15 cellular contexts compared by ENCODE assay signal in genomic region chr16:50584033-50584722, GRCh38. TPM values are rescaled to one million over a fixed set of nuclear protein-coding genes. Genes with fewer than 3 reads are reported as not detected.
DNase-seq lines count a peak whose midpoint lies in the region; ATAC-seq, FAIRE-seq and TF ChIP-seq lines count a peak whose summit lies in the region.
"Had no signal": no experiment of that assay in that cellular context is flagged by ENCODE, and none has a peak within 500 bp of the region (broad histone marks: within the 10 kb centered on the region; RNA-seq: fewer than 3 reads in every experiment).

No MANE protein-coding gene starts in this region.

- no peaks in the 10 kb centered on the region for H3K9me3 ChIP-seq in spleen
- H3K9me3 ChIP-seq: transverse colon had no signal

- intact Hi-C loops in spleen (cut with DNase I; ENCODE audit: low total_unique reads): no loop called here

- peak; percentile 56 for FAIRE-seq in GM18507 (lab: Jason Lieb, UNC)
- FAIRE-seq: RCC 7860 had no signal

- DNase-seq in GM18507 (ENCODE audit: extremely low spot score, insufficient read length, low read depth): peak; percentile 9
- DNase-seq in OCI-M1 (lab: John Stamatoyannopoulos, UW): peak; percentile 80
- DNase-seq in spleen: peak; percentile 54
- DNase-seq in activated gamma-delta T cell (lab: John Stamatoyannopoulos, UW): no peak
- DNase-seq in NCI-H1417 treated with DMSO at 0.1 percent for 48 hours (lab: John Stamatoyannopoulos, UW): no peak
- DNase-seq: DMS153; IMR-90; NCI-H2081; stimulated activated CD4-positive, alpha-beta T cell treated with anti-CD3 and anti-CD28 coated beads, Interleukin-4, amount 100 ng/mL, for 4 hours; transverse colon; WERI-Rb-1 had no signal

- H3K4me1 ChIP-seq in spleen: peaks cover 0 to 35% (median 12%) of the 10 kb centered on the region in 6 donors
- H3K4me1 ChIP-seq: parathyroid adenoma had no signal

- H3K4me3 ChIP-seq in spleen: no peak overlapping the region
- H3K4me3 ChIP-seq: transverse colon had no signal

- H3K27ac ChIP-seq in spleen: peak overlapping the region in 6 of 8 donors; percentile 14 to 72 (median 58)
- H3K27ac ChIP-seq: parathyroid adenoma, WERI-Rb-1 had no signal

- TF ChIP-seq CTCF in spleen (IDR thresholded peaks at IDR 0.05 in 8 of 11, conservative IDR thresholded peaks at IDR 0.05 in 3 of 11): no peak

- no peaks in the 10 kb centered on the region for H3K36me3 ChIP-seq in spleen
- H3K36me3 ChIP-seq: transverse colon, WERI-Rb-1 had no signal

- H3K27me3 ChIP-seq in spleen (replicated peaks in 1 of 7): no peaks in the 10 kb centered on the region
- H3K27me3 ChIP-seq: transverse colon had no signal

- no peak for TF ChIP-seq POLR2A in spleen (IDR thresholded peaks at IDR 0.05)

- 30 to 43% (median 37%) methylated on average over 6 of the region's 6 CpGs for WGBS in spleen, 5 donors

- ATAC-seq in GM21529 (IDR thresholded peaks at IDR 0.05; ENCODE audit: unreplicated experiment) (peak; percentile 56), HG03045 (IDR thresholded peaks at IDR 0.05; ENCODE audit: unreplicated experiment) (no peak)

RNA-seq across cellular contexts. Expression of gene NKD1, which starts 36.0 kb away (rescaled TPM):
- total RNA-seq in spleen: 10 to 100 TPM in 1 of 7 donors, 1 to 10 TPM in 6; 1.7 to 15.2 (median 7.0) TPM
- polyA plus RNA-seq in spleen: under 1 TPM; 0.11 to 0.74 (median 0.38) TPM
- total RNA-seq: IMR-90 had no signal
- polyA plus RNA-seq: IMR-90 had no signal

Comparison
In these comparisons a context has a peak if more than half of its experiments do, and no peak if none do; other contexts are left out.
1. DNase-seq: peak in GM18507 (single experiment), OCI-M1 (single experiment) and spleen (single experiment); none in activated gamma-delta T cell (single experiment) and NCI-H1417 treated with DMSO at 0.1 percent for 48 hours (single experiment).